26 cellular contexts compared by ENCODE assay signal in genomic region chr7:22113041-22113440, GRCh38.
DNase-seq lines count a peak whose midpoint lies in the region; ATAC-seq, FAIRE-seq and TF ChIP-seq lines count a peak whose summit lies in the region.
"Had no signal": no experiment of that assay in that cellular context is flagged by ENCODE, and none has a peak within 500 bp of the region (broad histone marks: within the 10 kb centered on the region; RNA-seq: fewer than 3 reads in every experiment).

No MANE protein-coding gene starts in this region.

- H3F3A ChIP-seq in PC-3 (ENCODE audit: low read length, unreplicated experiment): no peaks in the 10 kb centered on the region

- H3K4me2 ChIP-seq in K562 (ENCODE audit: insufficient read depth, low read length): no peak overlapping the region
- H3K4me2 ChIP-seq in PC-3 (ENCODE audit: low read length): no peak overlapping the region

- intact Hi-C loops in K562 (cut with micrococcal nuclease): loop anchor here (5.0 kb wide), 1 partner anchor 144 kb away; no protein-coding TSS in a partner anchor
- intact Hi-C loops in dorsolateral prefrontal cortex (cut with DNase I): loop anchor here (5.0 to 10.0 kb wide), 4 partner anchors 79 to 182 kb away; no protein-coding TSS in a partner anchor
- intact Hi-C loops in PC-3 (cut with micrococcal nuclease): loop anchor here (5.0 kb wide), 1 partner anchor 239 kb away; no protein-coding TSS in a partner anchor

- TF ChIP-seq CTCF in K562 (IDR thresholded peaks at IDR 0.05 in 2 of 3, conservative IDR thresholded peaks at IDR 0.05 in 1 of 3; ENCODE audit: insufficient read depth in 2 of 3, low read depth in 1 of 3, low read length in 3 of 3): no peak
- TF ChIP-seq CTCF in dorsolateral prefrontal cortex (IDR thresholded peaks at IDR 0.05 in 54 of 56, conservative IDR thresholded peaks at IDR 0.05 in 2 of 56; ENCODE audit: low read depth in 1 of 56, partially characterized antibody in 56 of 56): peak in 1 of 56 donors; percentile 3
- no peak for TF ChIP-seq CTCF in PC-3 (conservative IDR thresholded peaks at IDR 0.05; ENCODE audit: low read depth, low read length)

- no peaks in the 10 kb centered on the region for H3K9me3 ChIP-seq in K562 (replicated peaks; ENCODE audit: control insufficient read depth, insufficient read depth, low read depth, low read length)
- no peaks in the 10 kb centered on the region for H3K9me3 ChIP-seq in PC-3 (ENCODE audit: low read length)
- H3K9me3 ChIP-seq: Peyer's patch had no signal

- no peak overlapping the region for H3K9ac ChIP-seq in K562 (ENCODE audit: insufficient read depth in 1 of 2, low read depth in 2 of 2, low read length in 2 of 2)
- no peak overlapping the region for H3K9ac ChIP-seq in PC-3 (ENCODE audit: low read length)

- H2AFZ ChIP-seq in K562 (ENCODE audit: low read depth, low read length) (no peak overlapping the region), PC-3 (ENCODE audit: low read length) (no peak overlapping the region)

- no peaks in the 10 kb centered on the region for H3K79me2 ChIP-seq in K562 (ENCODE audit: control insufficient read depth, insufficient read depth, low read length)
- H3K79me2 ChIP-seq in PC-3 (ENCODE audit: low read length): no peaks in the 10 kb centered on the region

- no peak for TF ChIP-seq POLR2A in K562 (conservative IDR thresholded peaks at IDR 0.05)

- H4K20me1 ChIP-seq in K562 (replicated peaks; ENCODE audit: control insufficient read depth, insufficient read depth, low read length): no peaks in the 10 kb centered on the region
- no peaks in the 10 kb centered on the region for H4K20me1 ChIP-seq in PC-3 (ENCODE audit: low read length)

- no peaks in the 10 kb centered on the region for H3K9me2 ChIP-seq in PC-3 (replicated peaks; ENCODE audit: low read length)

- in situ Hi-C loops in K562 (cut with MboI): loop anchor here (10.0 to 25.0 kb wide), 2 partner anchors 182 to 624 kb away; partner anchors contain the start of gene IL6

- TF ChIP-seq RAD21 in K562 (CRISPR knock-in tag; conservative IDR thresholded peaks at IDR 0.05 in 1 of 2, IDR thresholded peaks at IDR 0.05 in 1 of 2): no peak

- ATAC-seq in K562 (no peak), PC-3 (no peak)
- ATAC-seq: HCT116 had no signal

- TF ChIP-seq EP300 in K562 (IDR thresholded peaks at IDR 0.05; ENCODE audit: low read length): no peak

- no peak overlapping the region for H3K4me3 ChIP-seq in K562
- H3K4me3 ChIP-seq in dorsolateral prefrontal cortex: no peak overlapping the region
- no peak overlapping the region for H3K4me3 ChIP-seq in PC-3 (ENCODE audit: low read length)
- H3K4me3 ChIP-seq: Peyer's patch had no signal

- H3K36me3 ChIP-seq in K562 (ENCODE audit: control insufficient read depth, insufficient read depth, low read length) (no peaks in the 10 kb centered on the region), PC-3 (ENCODE audit: low read depth, low read length) (no peaks in the 10 kb centered on the region)

- CTCF ChIA-PET in K562 (lab: Yijun Ruan, JAX; ENCODE audit: low intra/inter-chr PET ratio) (interaction anchor here (4.7 kb wide), 1 partner anchor 376 kb away, joined by 70 read pairs; no protein-coding TSS in a partner anchor), PC-3 (lab: Charles Lee) (no interaction called here)

- no peak for FAIRE-seq in K562 (lab: Jason Lieb, UNC)
- FAIRE-seq: GM12891, GM19239 had no signal

- 24% methylated on average over 3 of the region's 3 CpGs for WGBS in K562 (ENCODE audit: insufficient coverage, low coverage, missing lambda C conversion rate)

- H3K27me3 ChIP-seq in K562 (ENCODE audit: control insufficient read depth in 2 of 2, insufficient read depth in 2 of 2, low read length in 2 of 2) (peaks cover 4 to 10% of the 10 kb centered on the region in 2 experiments; a peak in 2 of 5 replicates), dorsolateral prefrontal cortex (no peaks in the 10 kb centered on the region), PC-3 (ENCODE audit: low read length) (no peaks in the 10 kb centered on the region)
- H3K27me3 ChIP-seq: Peyer's patch had no signal

- BruUV-seq in K562 (replicated peaks; lab: Mats Ljungman, UMichigan): no TSS peak
- no TSS peak for BruUV-seq in PC-3 (replicated peaks; lab: Mats Ljungman, UMichigan)

- H3K27ac ChIP-seq in K562 (ENCODE audit: extremely low read depth, low read depth, low read length) (no peak overlapping the region), dorsolateral prefrontal cortex (peak overlapping the region in 58 of 59 donors; percentile 35 to 100 (median 99)), PC-3 (ENCODE audit: low read length) (no peak overlapping the region)
- H3K27ac ChIP-seq: C4-2B, Peyer's patch had no signal

- H3K4me1 ChIP-seq in K562 (replicated peaks in 1 of 2; ENCODE audit: control insufficient read depth in 2 of 2, insufficient read depth in 2 of 2, low read length in 2 of 2): peaks cover 3 to 15% of the 10 kb centered on the region in 2 experiments; a peak in 4 of 5 replicates
- H3K4me1 ChIP-seq in PC-3 (ENCODE audit: insufficient read depth, low read length): no peaks in the 10 kb centered on the region

- POLR2A ChIA-PET in K562 (lab: Yijun Ruan, JAX) (interaction anchor here (0.8 kb wide), 1 partner anchor 370 kb away, joined by 3 read pairs; no protein-coding TSS in a partner anchor), PC-3 (lab: Charles Lee; ENCODE audit: unreplicated experiment) (no interaction called here)

- DNase-seq in K562 (ENCODE audit: extremely low read depth in 1 of 4, low spot score in 3 of 4) (no peak), dorsolateral prefrontal cortex (no peak), medulla oblongata (ENCODE audit: extremely low spot score) (peak; percentile 60), superior temporal gyrus (ENCODE audit: extremely low spot score) (peak; percentile 66), PC-3 (no peak), activated gamma-delta T cell treated with Interleukin-2 at 50 U/mL for 16 hours (no peak), HT-29 (ENCODE audit: low spot score) (no peak)
- DNase-seq: CD8-positive, alpha-beta memory T cell; DMS 273 treated with DMSO at 0.1 percent for 48 hours; DMS79; GF-D8; IMR-90; NCI-H1048; NCI-H1417; NCI-H1694 treated with DMSO at 0.1 percent for 48 hours; NCI-H2081; NCI-H2171; NCI-H226; NCI-H510A; NCI-H69; Peyer's patch; SHP77 treated with DMSO at 0.1 percent for 48 hours had no signal

- H3K9me1 ChIP-seq in K562 (ENCODE audit: control insufficient read depth, insufficient read depth, low read length): no peaks in the 10 kb centered on the region

TF ChIP-seq in K562, 482 proteins besides CTCF, POLR2A, EP300 and RAD21:
- TF ChIP-seq POLR2G (IDR thresholded peaks at IDR 0.05; ENCODE audit: low read depth, low read length) (no peak), ZNF316 (IDR thresholded peaks at IDR 0.05) (peak; percentile 3; the same call in 1 of the 2 replicates)
- TF ChIP-seq, protein P1, sequence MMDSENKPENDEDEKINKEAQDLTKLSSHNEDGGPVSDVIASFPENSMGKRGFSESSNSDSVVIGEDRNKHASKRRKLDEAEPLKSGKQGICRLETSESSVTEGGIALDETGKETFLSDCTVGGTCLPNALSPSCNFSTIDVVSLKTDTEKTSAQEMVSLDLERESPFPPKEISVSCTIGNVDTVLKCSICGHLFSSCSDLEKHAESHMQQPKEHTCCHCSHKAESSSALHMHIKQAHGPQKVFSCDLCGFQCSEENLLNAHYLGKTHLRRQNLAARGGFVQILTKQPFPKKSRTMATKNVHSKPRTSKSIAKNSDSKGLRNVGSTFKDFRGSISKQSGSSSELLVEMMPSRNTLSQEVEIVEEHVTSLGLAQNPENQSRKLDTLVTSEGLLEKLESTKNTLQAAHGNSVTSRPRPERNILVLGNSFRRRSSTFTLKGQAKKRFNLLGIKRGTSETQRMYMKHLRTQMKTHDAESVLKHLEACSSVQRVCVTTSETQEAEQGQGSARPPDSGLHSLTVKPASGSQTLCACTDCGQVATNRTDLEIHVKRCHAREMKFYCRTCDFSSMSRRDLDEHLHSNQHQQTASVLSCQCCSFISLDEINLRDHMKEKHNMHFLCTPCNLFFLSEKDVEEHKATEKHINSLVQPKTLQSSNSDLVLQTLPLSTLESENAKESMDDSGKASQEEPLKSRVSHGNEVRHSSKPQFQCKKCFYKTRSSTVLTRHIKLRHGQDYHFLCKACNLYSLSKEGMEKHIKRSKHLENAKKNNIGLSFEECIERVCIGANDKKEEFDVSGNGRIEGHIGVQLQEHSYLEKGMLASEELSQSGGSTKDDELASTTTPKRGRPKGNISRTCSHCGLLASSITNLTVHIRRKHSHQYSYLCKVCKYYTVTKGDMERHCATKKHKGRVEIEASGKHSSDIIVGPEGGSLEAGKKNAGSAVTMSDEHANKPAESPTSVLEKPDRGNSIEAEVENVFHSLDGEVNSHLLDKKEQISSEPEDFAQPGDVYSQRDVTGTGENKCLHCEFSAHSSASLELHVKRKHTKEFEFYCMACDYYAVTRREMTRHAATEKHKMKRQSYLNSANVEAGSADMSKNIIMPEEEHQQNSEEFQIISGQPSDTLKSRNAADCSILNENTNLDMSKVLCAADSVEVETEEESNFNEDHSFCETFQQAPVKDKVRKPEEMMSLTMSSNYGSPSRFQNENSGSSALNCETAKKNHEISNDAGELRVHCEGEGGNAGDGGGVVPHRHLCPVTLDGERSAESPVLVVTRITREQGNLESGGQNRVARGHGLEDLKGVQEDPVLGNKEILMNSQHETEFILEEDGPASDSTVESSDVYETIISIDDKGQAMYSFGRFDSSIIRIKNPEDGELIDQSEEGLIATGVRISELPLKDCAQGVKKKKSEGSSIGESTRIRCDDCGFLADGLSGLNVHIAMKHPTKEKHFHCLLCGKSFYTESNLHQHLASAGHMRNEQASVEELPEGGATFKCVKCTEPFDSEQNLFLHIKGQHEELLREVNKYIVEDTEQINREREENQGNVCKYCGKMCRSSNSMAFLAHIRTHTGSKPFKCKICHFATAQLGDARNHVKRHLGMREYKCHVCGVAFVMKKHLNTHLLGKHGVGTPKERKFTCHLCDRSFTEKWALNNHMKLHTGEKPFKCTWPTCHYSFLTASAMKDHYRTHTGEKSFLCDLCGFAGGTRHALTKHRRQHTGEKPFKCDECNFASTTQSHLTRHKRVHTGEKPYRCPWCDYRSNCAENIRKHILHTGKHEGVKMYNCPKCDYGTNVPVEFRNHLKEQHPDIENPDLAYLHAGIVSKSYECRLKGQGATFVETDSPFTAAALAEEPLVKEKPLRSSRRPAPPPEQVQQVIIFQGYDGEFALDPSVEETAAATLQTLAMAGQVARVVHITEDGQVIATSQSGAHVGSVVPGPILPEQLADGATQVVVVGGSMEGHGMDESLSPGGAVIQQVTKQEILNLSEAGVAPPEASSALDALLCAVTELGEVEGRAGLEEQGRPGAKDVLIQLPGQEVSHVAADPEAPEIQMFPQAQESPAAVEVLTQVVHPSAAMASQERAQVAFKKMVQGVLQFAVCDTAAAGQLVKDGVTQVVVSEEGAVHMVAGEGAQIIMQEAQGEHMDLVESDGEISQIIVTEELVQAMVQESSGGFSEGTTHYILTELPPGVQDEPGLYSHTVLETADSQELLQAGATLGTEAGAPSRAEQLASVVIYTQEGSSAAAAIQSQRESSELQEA (IDR thresholded peaks at IDR 0.05; ENCODE audit: low read depth): no peak

Comparison
In these comparisons a context has a peak if more than half of its experiments do, and no peak if none do; other contexts are left out.
1. DNase-seq: peak in medulla oblongata (single experiment) and superior temporal gyrus (single experiment); none in K562 (0 of 4), dorsolateral prefrontal cortex (0 of 10), PC-3 (single experiment), activated gamma-delta T cell treated with Interleukin-2 at 50 U/mL for 16 hours (single experiment) and HT-29 (single experiment).
2. H3K27ac ChIP-seq: peak in dorsolateral prefrontal cortex (58 of 59); none in K562 (single experiment) and PC-3 (single experiment).